ENCODE assay signal across 8 cellular contexts in the genomic region with DNA sequence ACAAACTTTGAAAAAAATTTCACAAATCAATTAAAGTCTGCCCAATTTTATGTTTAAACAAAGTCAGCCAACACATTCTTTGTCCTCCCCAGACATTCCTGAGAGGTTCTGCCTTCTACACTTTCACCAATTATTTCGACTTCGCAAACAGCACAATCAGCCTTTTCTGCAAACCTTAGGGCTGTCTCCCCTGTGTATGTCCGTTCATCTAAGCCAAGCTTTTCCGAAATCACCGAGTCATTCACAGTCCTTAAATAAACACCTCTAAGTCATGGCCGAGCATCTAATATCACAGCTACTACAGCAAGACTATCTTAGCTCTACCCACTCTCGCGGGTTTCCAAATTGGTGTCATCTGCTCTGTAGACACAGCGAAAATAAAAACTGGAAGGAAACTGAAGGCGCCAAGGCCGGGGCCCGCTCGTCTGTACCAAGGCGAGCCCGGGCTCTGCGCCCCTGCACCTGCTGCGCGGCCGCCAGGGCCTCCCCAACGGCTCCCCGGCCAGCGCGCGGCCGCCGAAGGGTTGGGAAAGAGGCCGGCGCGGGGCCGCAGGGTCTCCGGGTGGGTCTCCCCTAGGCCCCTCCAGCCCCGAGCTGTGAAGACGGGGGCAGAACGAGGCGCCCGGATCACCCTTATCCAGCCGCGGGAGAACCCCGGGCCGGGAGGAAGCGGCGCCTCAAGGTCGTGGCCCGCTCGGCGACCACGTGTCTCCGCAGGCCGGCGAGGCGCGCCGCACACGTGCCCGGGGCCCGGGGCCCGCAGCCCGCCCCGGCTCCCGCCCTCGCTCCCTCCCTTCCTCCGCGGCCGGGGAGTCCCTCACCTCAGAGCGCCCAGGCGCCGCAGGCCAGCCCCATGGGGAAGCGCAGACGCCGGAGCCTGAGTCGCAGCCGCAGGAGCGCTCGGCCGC. TPM values are rescaled to one million over a fixed set of nuclear protein-coding genes. Genes with fewer than 3 reads are reported as not detected.
DNase-seq lines count a peak whose midpoint lies in the region; ATAC-seq and TF ChIP-seq lines count a peak whose summit lies in the region.

No MANE protein-coding gene starts in this region.

- peaks cover 2% of the 10 kb centered on the region; the same call in 1 of the 2 replicates for H3K36me3 ChIP-seq in BJ (ENCODE audit: control insufficient read depth, insufficient read depth, low read length)
- no peaks in the 10 kb centered on the region for H3K36me3 ChIP-seq in iPS DF 6.9 (ENCODE audit: control insufficient read depth, insufficient read depth, low read length)

- no peak overlapping the region for H3K27ac ChIP-seq in iPS DF 6.9 (ENCODE audit: low read length)

- peaks cover 7% of the 10 kb centered on the region for H3K4me1 ChIP-seq in iPS DF 6.9 (ENCODE audit: control insufficient read depth, insufficient read depth, low read length)

- peak; percentile 12; the same call in 1 of the 2 replicates for TF ChIP-seq CTCF in BJ (IDR thresholded peaks at IDR 0.05; ENCODE audit: insufficient read depth, low read depth, low read length)

- POLR2A ChIA-PET in BJ (lab: Charles Lee), result interaction anchor here (0.6 kb wide), 1 partner anchor 216 kb away, joined by 4 read pairs; no protein-coding TSS in a partner anchor

- DNase-seq in BJ (ENCODE audit: low read depth) (no peak), NCI-H748 treated with DMSO at 0.1 percent for 48 hours (lab: John Stamatoyannopoulos, UW) (peak; percentile 50), amygdala (lab: John Stamatoyannopoulos, UW) (peak in 34 of 56 donors; percentile 33 to 86 (median 64)), iPS DF 6.9 (ENCODE audit: low read depth, low spot score) (no peak), retina (peak; percentile 85), OCI-M2 (lab: John Stamatoyannopoulos, UW; ENCODE audit: unreplicated experiment) (no peak)

- H3K9me3 ChIP-seq in iPS DF 6.9 (ENCODE audit: control insufficient read depth, insufficient read depth, low read length), result no peaks in the 10 kb centered on the region

- H3K4me3 ChIP-seq in BJ (ENCODE audit: low read depth, low read length), result peak overlapping the region; percentile 63
- H3K4me3 ChIP-seq in iPS DF 6.9 (ENCODE audit: low read length), result peak overlapping the region; percentile 32

- H3K27me3 ChIP-seq in BJ (ENCODE audit: control insufficient read depth, insufficient read depth, low read length), result no peaks in the 10 kb centered on the region
- peaks cover 6% of the 10 kb centered on the region; the same call in 1 of the 2 replicates for H3K27me3 ChIP-seq in iPS DF 6.9 (ENCODE audit: control insufficient read depth, insufficient read depth, low read length)

- no CpG with 5 or more reads among the region's 75 CpGs for WGBS in iPS DF 6.9 (ENCODE audit: insufficient coverage, insufficient read length)

- ATAC-seq in GM18867 (IDR thresholded peaks at IDR 0.05; ENCODE audit: unreplicated experiment) (peak; percentile 43), HG03066 (IDR thresholded peaks at IDR 0.05; ENCODE audit: low read depth, unreplicated experiment) (peak; percentile 47)

- CTCF ChIA-PET in BJ (lab: Yijun Ruan, JAX), result interaction anchor here (1.1 to 5.2 kb wide), 6 partner anchors 10 to 322 kb away, joined by 3 to 36 read pairs (median 6); no protein-coding TSS in a partner anchor

RNA-seq across cellular contexts. Expression of a gene that starts 0.6 kb away (rescaled TPM):
- 86.9 and 167 TPM in 2 replicates for polyA plus RNA-seq in BJ (2011; rRNA removed)
- polyA minus RNA-seq in BJ (2011; rRNA and poly(A)+ RNA removed), result 46.7 and 64.1 TPM in 2 replicates

Comparison
In these comparisons a context has a peak if more than half of its experiments do, and no peak if none do; other contexts are left out.
1. DNase-seq: peak in NCI-H748 treated with DMSO at 0.1 percent for 48 hours (single experiment), amygdala (34 of 56) and retina (single experiment); none in BJ (single experiment), iPS DF 6.9 (single experiment) and OCI-M2 (single experiment).